Comparison of ENCODE assay signal across 9 cellular contexts in the genomic region with DNA sequence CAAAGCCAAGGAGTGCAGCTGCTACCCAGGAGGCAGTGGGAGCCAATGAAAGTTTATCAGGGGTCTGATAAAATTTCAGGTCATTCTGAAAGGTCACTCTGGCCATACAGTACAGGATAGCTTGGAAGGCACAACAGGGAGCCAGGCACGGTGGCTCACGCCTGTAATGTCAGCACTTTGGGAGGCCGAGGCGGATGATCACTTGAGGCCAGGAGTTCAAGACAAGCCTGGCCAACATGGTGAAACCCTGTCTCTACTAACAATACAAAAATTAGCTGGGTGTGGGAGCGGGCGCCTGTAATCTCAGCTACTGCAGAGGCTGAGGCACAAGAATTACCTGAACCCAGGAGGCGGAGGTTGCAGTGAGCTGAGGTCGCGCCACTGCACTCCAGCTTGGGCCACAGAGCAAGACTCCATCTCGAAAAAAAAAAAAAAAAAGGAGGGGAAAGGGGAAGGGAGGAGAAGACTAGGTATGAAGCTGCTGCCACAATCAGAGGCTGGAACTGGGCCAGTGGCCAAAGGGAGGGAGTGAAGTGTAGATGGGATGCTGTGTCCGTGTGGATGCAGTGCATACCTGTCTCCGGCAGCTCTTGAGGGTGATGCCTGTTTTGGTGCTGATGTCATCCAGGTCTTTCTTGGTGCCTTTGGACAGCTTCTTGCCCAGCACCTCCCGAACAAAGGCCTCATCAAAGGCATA. TPM values are rescaled to one million over a fixed set of nuclear protein-coding genes. Genes with fewer than 3 reads are reported as not detected.
DNase-seq lines count a peak whose midpoint lies in the region; ATAC-seq, FAIRE-seq and TF ChIP-seq lines count a peak whose summit lies in the region.
"Had no signal": no experiment of that assay in that cellular context is flagged by ENCODE, and none has a peak within 500 bp of the region (broad histone marks: within the 10 kb centered on the region; RNA-seq: fewer than 3 reads in every experiment).

No MANE protein-coding gene starts in this region.

- ATAC-seq in Panc1 = no peak
- no peak for ATAC-seq in GM19324 (IDR thresholded peaks at IDR 0.05; ENCODE audit: low FRiP score, unreplicated experiment)

- H4K20me1 ChIP-seq in DOHH2 (ENCODE audit: control insufficient read depth, insufficient read depth, low read depth, low read length) (0 out of 2 replicates have a peak, but pooled peaks cover 3% of the 10 kb centered on the region), endothelial cell of umbilical vein (replicated peaks; ENCODE audit: control insufficient read depth, extremely low read depth, insufficient read depth, low read length) (no peaks in the 10 kb centered on the region), osteoblast (ENCODE audit: insufficient read depth, low read length) (peaks cover 36% of the 10 kb centered on the region)

- H3K9me2 ChIP-seq in DOHH2 (replicated peaks; ENCODE audit: control insufficient read depth, low read length) = no peaks in the 10 kb centered on the region

- peak overlapping the region; percentile 61 for H3K9ac ChIP-seq in endothelial cell of umbilical vein (replicated peaks; ENCODE audit: extremely low read depth, insufficient read depth, low read length)

- no peaks in the 10 kb centered on the region for H3K9me1 ChIP-seq in endothelial cell of umbilical vein (replicated peaks; ENCODE audit: control insufficient read depth, extremely low read depth, insufficient read depth, low read length)

- no peak for TF ChIP-seq POLR2A in endothelial cell of umbilical vein (IDR thresholded peaks at IDR 0.05; ENCODE audit: low read depth, low read length)

- H3K4me1 ChIP-seq in DOHH2 (ENCODE audit: control insufficient read depth, low read length) = peaks cover 52% of the 10 kb centered on the region
- H3K4me1 ChIP-seq in Panc1 (ENCODE audit: control insufficient read depth, insufficient read depth, low read length) = peaks cover 41% of the 10 kb centered on the region
- peaks cover 33% of the 10 kb centered on the region for H3K4me1 ChIP-seq in endothelial cell of umbilical vein (ENCODE audit: control insufficient read depth, extremely low read depth, insufficient read depth, low read length)
- peaks cover 38% of the 10 kb centered on the region for H3K4me1 ChIP-seq in osteoblast (ENCODE audit: insufficient read depth, low read length)

- no peak overlapping the region for H3K27ac ChIP-seq in DOHH2 (ENCODE audit: low read depth, low read length)
- peak overlapping the region; percentile 98 for H3K27ac ChIP-seq in Panc1 (ENCODE audit: low read length)
- H3K27ac ChIP-seq in endothelial cell of umbilical vein (ENCODE audit: insufficient read depth, low read depth, low read length) = peak overlapping the region; percentile 37
- peak overlapping the region; percentile 81 for H3K27ac ChIP-seq in osteoblast (ENCODE audit: low read depth, low read length)

- in situ Hi-C loops in Panc1 (cut with HindIII; ENCODE audit: low pct_unique_long_range_greater_than_20kb, low sequenced_read_pairs) = no loop called here
- in situ Hi-C loops in GM13977 (cut with MboI; ENCODE audit: low pct_unique_long_range_greater_than_20kb, low sequenced_read_pairs, unreplicated experiment) = no loop called here

- peaks cover 24% of the 10 kb centered on the region for H3F3A ChIP-seq in DOHH2 (ENCODE audit: control insufficient read depth, insufficient read depth)

- H3K4me2 ChIP-seq in DOHH2 (ENCODE audit: low read length) (peak overlapping the region; percentile 95), endothelial cell of umbilical vein (ENCODE audit: insufficient read depth, low read length) (peak overlapping the region; percentile 62), osteoblast (ENCODE audit: insufficient read depth, low read length) (peak overlapping the region; percentile 100)

- H3K4me3 ChIP-seq in DOHH2 (ENCODE audit: low read length) (peak overlapping the region; percentile 93), Panc1 (ENCODE audit: low read depth in 2 of 2, low read length in 2 of 2) (peak overlapping the region; percentile 88 to 93), endothelial cell of umbilical vein (replicated peaks in 1 of 3; ENCODE audit: insufficient read depth in 1 of 3, low read depth in 1 of 3, low read length in 3 of 3) (peak overlapping the region in 2 of 3 experiments; percentile 64 to 66), osteoblast (ENCODE audit: insufficient read depth, low read length) (peak overlapping the region; percentile 95)

- peaks cover 27% of the 10 kb centered on the region for H3K79me2 ChIP-seq in DOHH2 (ENCODE audit: control insufficient read depth, low read length)
- H3K79me2 ChIP-seq in endothelial cell of umbilical vein (ENCODE audit: control insufficient read depth, insufficient read depth, low read length) = peaks cover 26% of the 10 kb centered on the region
- peaks cover 53% of the 10 kb centered on the region for H3K79me2 ChIP-seq in osteoblast (ENCODE audit: insufficient read depth, low read length)

- H3K27me3 ChIP-seq in DOHH2 (ENCODE audit: control insufficient read depth, low read length) = no peaks in the 10 kb centered on the region
- no peaks in the 10 kb centered on the region for H3K27me3 ChIP-seq in Panc1 (ENCODE audit: control insufficient read depth, insufficient read depth, low read length)
- H3K27me3 ChIP-seq in endothelial cell of umbilical vein (ENCODE audit: control insufficient read depth in 2 of 2, insufficient read depth in 2 of 2, low read length in 2 of 2) = no peaks in the 10 kb centered on the region
- no peaks in the 10 kb centered on the region for H3K27me3 ChIP-seq in osteoblast (ENCODE audit: insufficient read depth, low read length)

- H2AFZ ChIP-seq in endothelial cell of umbilical vein (ENCODE audit: low read depth, low read length) (no peak overlapping the region), osteoblast (ENCODE audit: low read length) (no peak overlapping the region)

- no peak for TF ChIP-seq CTCF in DOHH2 (IDR thresholded peaks at IDR 0.05; ENCODE audit: low read depth, low read length, poor library complexity, severe bottlenecking)
- TF ChIP-seq CTCF in Panc1 (IDR thresholded peaks at IDR 0.05) = no peak
- TF ChIP-seq CTCF in endothelial cell of umbilical vein (IDR thresholded peaks at IDR 0.05; ENCODE audit: extremely low read depth in 1 of 2, insufficient read depth in 1 of 2, low read depth in 1 of 2, low read length in 2 of 2) = no peak
- no peak for TF ChIP-seq CTCF in osteoblast (IDR thresholded peaks at IDR 0.05; ENCODE audit: extremely low read depth, low read depth, low read length)
- TF ChIP-seq CTCF in GM13977 (IDR thresholded peaks at IDR 0.05; ENCODE audit: extremely low read depth, insufficient read depth, missing control alignments) = no peak

- H3K36me3 ChIP-seq in DOHH2 (ENCODE audit: control insufficient read depth, low read length) (peaks cover 62% of the 10 kb centered on the region), Panc1 (ENCODE audit: control insufficient read depth, insufficient read depth, low read length) (peaks cover 4% of the 10 kb centered on the region; the same call in 1 of the 2 replicates), endothelial cell of umbilical vein (ENCODE audit: control insufficient read depth in 2 of 2, extremely low read depth in 1 of 2, insufficient read depth in 2 of 2, low read length in 2 of 2) (peaks cover 4 to 28% of the 10 kb centered on the region in 2 experiments), osteoblast (ENCODE audit: insufficient read depth, low read length) (peaks cover 51% of the 10 kb centered on the region)

- CTCF ChIA-PET in Panc1 (lab: Charles Lee) = interaction anchor here (0.6 to 1.3 kb wide), 3 partner anchors 25 to 42 kb away, joined by 3 to 8 read pairs (median 4); no protein-coding TSS in a partner anchor
- CTCF ChIA-PET in endothelial cell of umbilical vein (lab: Charles Lee) = interaction anchor here (1.2 to 6.7 kb wide), 9 partner anchors 10 to 261 kb away, joined by 4 to 75 read pairs (median 8); a partner anchor contains a TSS

- BruUV-seq in Panc1 (replicated peaks; lab: Mats Ljungman, UMichigan) = no TSS peak
- BruUV-seq in endothelial cell of umbilical vein (replicated peaks; lab: Mats Ljungman, UMichigan) = no TSS peak

- FAIRE-seq in endothelial cell of umbilical vein (lab: Jason Lieb, UNC) = no peak

- H3K9me3 ChIP-seq in DOHH2 (ENCODE audit: control insufficient read depth, insufficient read depth, low read length) (no peaks in the 10 kb centered on the region), Panc1 (ENCODE audit: control insufficient read depth, insufficient read depth, low read depth, low read length) (no peaks in the 10 kb centered on the region), endothelial cell of umbilical vein (replicated peaks; ENCODE audit: control insufficient read depth, insufficient read depth, low read length) (no peaks in the 10 kb centered on the region), osteoblast (ENCODE audit: low read depth, low read length) (no peaks in the 10 kb centered on the region)

- POLR2A ChIA-PET in Panc1 (lab: Charles Lee) (interaction anchor here (0.6 to 1.1 kb wide), 2 partner anchors 13 to 46 kb away, joined by 4 to 10 read pairs; no protein-coding TSS in a partner anchor), endothelial cell of umbilical vein (lab: Charles Lee) (interaction anchor here (0.6 to 6.7 kb wide), 4 partner anchors 18 to 164 kb away, joined by 3 to 67 read pairs (median 16); a partner anchor contains a TSS)

- dilution Hi-C loops in endothelial cell of umbilical vein (cut with MboI; ENCODE audit: extremely low pct_ligation_motif_present, low sequenced_read_pairs) = no loop called here

- intact Hi-C loops in Panc1 (cut with micrococcal nuclease; ENCODE audit: unreplicated experiment) (no loop called here), endothelial cell of umbilical vein (cut with micrococcal nuclease) (loop anchor here (5.0 kb wide), 1 partner anchor 45 kb away; no protein-coding TSS in a partner anchor)

- no peak for DNase-seq in Panc1 (ENCODE audit: low read depth, low spot score)
- no peak for DNase-seq in endothelial cell of umbilical vein (ENCODE audit: low read depth, low spot score)
- DNase-seq in osteoblast (ENCODE audit: insufficient read length, low spot score, missing footprints) = peak; percentile 56
- no peak for DNase-seq in GM13977 (ENCODE audit: low spot score)
- DNase-seq in mesenteric fat pad (ENCODE audit: low spot score) = no peak
- DNase-seq in NOMO-1 treated with dmso at 0.1 percent for 144 hours (lab: John Stamatoyannopoulos, UW; ENCODE audit: unreplicated experiment) = no peak
- DNase-seq: left colon had no signal

RNA-seq across cellular contexts. Expression of a gene that starts 1.1 kb away (rescaled TPM):
- 105 TPM for total RNA-seq in Panc1 (2021; ENCODE audit: unreplicated experiment)
- polyA plus RNA-seq in Panc1 (2012; ENCODE audit: insufficient read length) = 154 TPM
- 88.5 and 105 TPM in 2 replicates for total RNA-seq in endothelial cell of umbilical vein
- polyA plus RNA-seq in endothelial cell of umbilical vein = 162 and 210 TPM in 2 replicates
- polyA plus RNA-seq in endothelial cell of umbilical vein (2011; cell fraction: cytosol; rRNA removed) = 118 and 132 TPM in 2 replicates
- polyA plus RNA-seq in endothelial cell of umbilical vein (2011; cell fraction: nucleus; rRNA removed) = 84.3 and 107 TPM in 2 replicates
- polyA plus RNA-seq in endothelial cell of umbilical vein (2012) = 120 and 137 TPM in 2 replicates
- 97.2 and 126 TPM in 2 replicates for polyA minus RNA-seq in endothelial cell of umbilical vein
- 180 TPM for polyA minus RNA-seq in endothelial cell of umbilical vein (2011; cell fraction: cytosol; rRNA and poly(A)+ RNA removed)
- 40.7 and 42.2 TPM in 2 replicates for polyA minus RNA-seq in endothelial cell of umbilical vein (2011; cell fraction: nucleus; rRNA and poly(A)+ RNA removed)
- total RNA-seq in osteoblast = 129 and 151 TPM in 2 replicates
- 46.5 TPM for total RNA-seq in mesenteric fat pad

RNA-seq across cellular contexts. Expression of a gene that starts 3.3 kb away (rescaled TPM):
- total RNA-seq in Panc1 (2021; ENCODE audit: unreplicated experiment) (85.4 TPM), endothelial cell of umbilical vein (103 and 105 TPM in 2 replicates), osteoblast (42.4 and 47.0 TPM in 2 replicates), mesenteric fat pad (26.0 TPM)
- 188 TPM for polyA plus RNA-seq in Panc1 (2012; ENCODE audit: insufficient read length)
- 107 and 132 TPM in 2 replicates for polyA plus RNA-seq in endothelial cell of umbilical vein
- 46.5 and 92.9 TPM in 2 replicates for polyA plus RNA-seq in endothelial cell of umbilical vein (2011; cell fraction: cytosol; rRNA removed)
- polyA plus RNA-seq in endothelial cell of umbilical vein (2011; cell fraction: nucleus; rRNA removed) = 24.0 and 24.1 TPM in 2 replicates
- 46.9 and 61.8 TPM in 2 replicates for polyA plus RNA-seq in endothelial cell of umbilical vein (2012)
- polyA minus RNA-seq in endothelial cell of umbilical vein = 10.7 and 12.9 TPM in 2 replicates
- 34.8 TPM for polyA minus RNA-seq in endothelial cell of umbilical vein (2011; cell fraction: cytosol; rRNA and poly(A)+ RNA removed)
- polyA minus RNA-seq in endothelial cell of umbilical vein (2011; cell fraction: nucleus; rRNA and poly(A)+ RNA removed) = 3.1 and 14.2 TPM in 2 replicates

RNA-seq across cellular contexts. Expression of a gene that starts 7.5 kb away (rescaled TPM):
- total RNA-seq in Panc1 (2021; ENCODE audit: unreplicated experiment) (not detected), endothelial cell of umbilical vein (not detected in 2 replicates), osteoblast (not detected in 2 replicates), mesenteric fat pad (1.3 TPM)
- not detected for polyA plus RNA-seq in Panc1 (2012; ENCODE audit: insufficient read length)
- not detected in 2 replicates for polyA plus RNA-seq in endothelial cell of umbilical vein
- 0.04 and 0.05 TPM in 2 replicates for polyA plus RNA-seq in endothelial cell of umbilical vein (2011; cell fraction: cytosol; rRNA removed)
- 0.16 TPM in 1 of 2 replicates, not detected in the other for polyA plus RNA-seq in endothelial cell of umbilical vein (2011; cell fraction: nucleus; rRNA removed)
- 0.16 and 0.50 TPM in 2 replicates for polyA plus RNA-seq in endothelial cell of umbilical vein (2012)
- polyA minus RNA-seq in endothelial cell of umbilical vein = not detected in 2 replicates
- polyA minus RNA-seq in endothelial cell of umbilical vein (2011; cell fraction: cytosol; rRNA and poly(A)+ RNA removed) = not detected
- polyA minus RNA-seq in endothelial cell of umbilical vein (2011; cell fraction: nucleus; rRNA and poly(A)+ RNA removed) = not detected in 2 replicates

RNA-seq across cellular contexts. Expression of a gene that starts 13.0 kb away (rescaled TPM):
- total RNA-seq in Panc1 (2021; ENCODE audit: unreplicated experiment) (186 TPM), endothelial cell of umbilical vein (52.6 and 53.8 TPM in 2 replicates), osteoblast (13.0 and 13.8 TPM in 2 replicates), mesenteric fat pad (58.3 TPM)
- 149 TPM for polyA plus RNA-seq in Panc1 (2012; ENCODE audit: insufficient read length)
- polyA plus RNA-seq in endothelial cell of umbilical vein = 16.6 and 18.1 TPM in 2 replicates
- polyA plus RNA-seq in endothelial cell of umbilical vein (2011; cell fraction: cytosol; rRNA removed) = 11.6 and 12.7 TPM in 2 replicates
- polyA plus RNA-seq in endothelial cell of umbilical vein (2011; cell fraction: nucleus; rRNA removed) = 8.5 and 9.7 TPM in 2 replicates
- 60.2 and 91.7 TPM in 2 replicates for polyA plus RNA-seq in endothelial cell of umbilical vein (2012)
- polyA minus RNA-seq in endothelial cell of umbilical vein = 7.5 and 8.5 TPM in 2 replicates
- 4.7 TPM for polyA minus RNA-seq in endothelial cell of umbilical vein (2011; cell fraction: cytosol; rRNA and poly(A)+ RNA removed)
- 7.7 and 8.1 TPM in 2 replicates for polyA minus RNA-seq in endothelial cell of umbilical vein (2011; cell fraction: nucleus; rRNA and poly(A)+ RNA removed)

RNA-seq across cellular contexts. Expression of a gene that starts 14.6 kb away (rescaled TPM):
- total RNA-seq in Panc1 (2021; ENCODE audit: unreplicated experiment) (23.7 TPM), endothelial cell of umbilical vein (76.5 and 81.7 TPM in 2 replicates), osteoblast (81.6 and 94.8 TPM in 2 replicates), mesenteric fat pad (87.7 TPM)
- polyA plus RNA-seq in Panc1 (2012; ENCODE audit: insufficient read length) = 44.8 TPM
- 207 and 259 TPM in 2 replicates for polyA plus RNA-seq in endothelial cell of umbilical vein
- polyA plus RNA-seq in endothelial cell of umbilical vein (2011; cell fraction: cytosol; rRNA removed) = 88.3 and 121 TPM in 2 replicates
- 185 and 210 TPM in 2 replicates for polyA plus RNA-seq in endothelial cell of umbilical vein (2011; cell fraction: nucleus; rRNA removed)
- 43.3 and 91.5 TPM in 2 replicates for polyA plus RNA-seq in endothelial cell of umbilical vein (2012)
- polyA minus RNA-seq in endothelial cell of umbilical vein = 56.8 and 65.1 TPM in 2 replicates
- not detected for polyA minus RNA-seq in endothelial cell of umbilical vein (2011; cell fraction: cytosol; rRNA and poly(A)+ RNA removed)
- polyA minus RNA-seq in endothelial cell of umbilical vein (2011; cell fraction: nucleus; rRNA and poly(A)+ RNA removed) = 29.8 and 52.5 TPM in 2 replicates
